15 cellular contexts compared by ENCODE assay signal in the genomic region with DNA sequence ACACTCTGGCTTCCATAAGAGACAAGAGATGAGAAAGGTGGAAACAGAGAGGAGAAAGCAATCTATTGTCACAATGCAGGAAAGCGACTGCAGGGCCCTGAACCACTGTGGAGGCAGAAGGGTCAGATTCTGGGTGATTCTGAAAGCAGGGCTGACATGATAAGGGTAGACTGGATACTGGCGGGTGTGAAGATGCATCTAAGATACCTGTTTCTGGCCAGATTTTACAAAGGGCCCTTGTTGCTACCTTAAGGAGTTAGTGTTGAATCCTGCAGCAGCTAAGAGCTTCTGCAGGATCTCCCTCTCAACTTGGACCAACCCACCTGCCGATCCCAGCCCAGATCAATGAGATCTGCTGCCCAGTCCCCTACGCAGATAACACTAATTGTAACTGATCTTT. TPM values are rescaled to one million over a fixed set of nuclear protein-coding genes. Genes with fewer than 3 reads are reported as not detected.
DNase-seq lines count a peak whose midpoint lies in the region; ATAC-seq and TF ChIP-seq lines count a peak whose summit lies in the region.
"Had no signal": no experiment of that assay in that cellular context is flagged by ENCODE, and none has a peak within 500 bp of the region (broad histone marks: within the 10 kb centered on the region; RNA-seq: fewer than 3 reads in every experiment).

No MANE protein-coding gene starts in this region.

- peaks cover 41% of the 10 kb centered on the region for H3K4me1 Mint-ChIP-seq in stimulated activated naive CD8-positive, alpha-beta T cell treated with anti-CD3 and anti-CD28 coated beads, Interleukin-15, Interleukin-2, amounts not matched to agents 100 ng/mL and 50 ng/mL, for 24 hours (ENCODE audit: low read depth)
- H3K4me1 Mint-ChIP-seq in activated B cell treated with CpG ODN at 0.5 μM for 24 hours: peaks cover 27% of the 10 kb centered on the region

- peak overlapping the region; percentile 95 for H3K27ac ChIP-seq in lower lobe of right lung

- TF ChIP-seq CTCF in activated B cell treated with CpG ODN at 0.5 μM for 24 hours (IDR thresholded peaks at IDR 0.05) (no peak), lower lobe of right lung (IDR thresholded peaks at IDR 0.05) (no peak)

- POLR2A ChIA-PET in activated B cell treated with CpG ODN at 0.5 μM for 24 hours (lab: Charles Lee): interaction anchor here (0.8 to 2.6 kb wide), 3 partner anchors 20 to 112 kb away, joined by 3 to 7 read pairs (median 7); partner anchors contain the start of gene ZNF263

- peak overlapping the region; percentile 86 for H3K4me3 Mint-ChIP-seq in stimulated activated naive CD8-positive, alpha-beta T cell treated with anti-CD3 and anti-CD28 coated beads, Interleukin-15, Interleukin-2, amounts not matched to agents 100 ng/mL and 50 ng/mL, for 24 hours
- peak overlapping the region; percentile 89 for H3K4me3 Mint-ChIP-seq in activated B cell treated with CpG ODN at 0.5 μM for 24 hours

- peaks cover 16% of the 10 kb centered on the region for H3K36me3 Mint-ChIP-seq in stimulated activated naive CD8-positive, alpha-beta T cell treated with anti-CD3 and anti-CD28 coated beads, Interleukin-15, Interleukin-2, amounts not matched to agents 100 ng/mL and 50 ng/mL, for 24 hours (ENCODE audit: low read depth)
- peaks cover 20% of the 10 kb centered on the region for H3K36me3 Mint-ChIP-seq in activated B cell treated with CpG ODN at 0.5 μM for 24 hours (ENCODE audit: low read depth)

- ATAC-seq in stimulated activated naive CD8-positive, alpha-beta T cell treated with anti-CD3 and anti-CD28 coated beads, Interleukin-15, Interleukin-2, amounts not matched to agents 100 U/mL and 50 U/mL, for 24 hours: no peak
- ATAC-seq in activated B cell treated with CpG ODN at 0.5 μM for 24 hours (ENCODE audit: low read depth) (no peak), lower lobe of right lung (no peak), GM21423 (IDR thresholded peaks at IDR 0.05; ENCODE audit: unreplicated experiment) (no peak), SK-N-SH treated with all-trans-retinoic acid at 6 μM for 48 hours (no peak), GM19324 (IDR thresholded peaks at IDR 0.05; ENCODE audit: low FRiP score, unreplicated experiment) (no peak)
- ATAC-seq: foreskin keratinocyte had no signal

- no peaks in the 10 kb centered on the region for H3K9me3 Mint-ChIP-seq in stimulated activated naive CD8-positive, alpha-beta T cell treated with anti-CD3 and anti-CD28 coated beads, Interleukin-15, Interleukin-2, amounts not matched to agents 100 ng/mL and 50 ng/mL, for 24 hours
- no peaks in the 10 kb centered on the region for H3K9me3 Mint-ChIP-seq in activated B cell treated with CpG ODN at 0.5 μM for 24 hours

- H3K27ac Mint-ChIP-seq in stimulated activated naive CD8-positive, alpha-beta T cell treated with anti-CD3 and anti-CD28 coated beads, Interleukin-15, Interleukin-2, amounts not matched to agents 100 ng/mL and 50 ng/mL, for 24 hours: peak overlapping the region; percentile 65
- H3K27ac Mint-ChIP-seq in activated B cell treated with CpG ODN at 0.5 μM for 24 hours: peak overlapping the region; percentile 75

- no peak for DNase-seq in stimulated activated naive CD8-positive, alpha-beta T cell treated with anti-CD3 and anti-CD28 coated beads, Interleukin-15, Interleukin-2, amounts not matched to agents 100 U/mL and 50 U/mL, for 24 hours
- DNase-seq in activated B cell treated with CpG ODN at 0.5 μM for 24 hours: no peak
- no peak for DNase-seq in lower lobe of right lung
- no peak for DNase-seq in SKM-1 treated with dmso at 0.1 percent for 144 hours (lab: John Stamatoyannopoulos, UW; ENCODE audit: unreplicated experiment)
- DNase-seq: anterior cingulate cortex; effector CD4-positive, alpha-beta T cell; foreskin keratinocyte; NCI-H1105 treated with DMSO at 0.1 percent for 48 hours; NCI-H446; stimulated activated CD4-positive, alpha-beta T cell treated with anti-CD3 and anti-CD28 coated beads, Interleukin-4, amount 100 ng/mL, for 24 hours had no signal

- CTCF ChIA-PET in activated B cell treated with CpG ODN at 0.5 μM for 24 hours (lab: Charles Lee): interaction anchor here (1.2 kb wide), 1 partner anchor 238 kb away, joined by 3 read pairs; the partner anchor contains the start of gene CLUAP1

- no peaks in the 10 kb centered on the region for H3K36me3 ChIP-seq in lower lobe of right lung

- H3K4me3 ChIP-seq in lower lobe of right lung: no peak overlapping the region

- H3K9me3 ChIP-seq in lower lobe of right lung: peaks cover 4% of the 10 kb centered on the region

- intact Hi-C loops in activated B cell treated with CpG ODN at 0.5 μM for 24 hours (cut with micrococcal nuclease): loop anchor here (10.0 kb wide), 1 partner anchor 108 kb away; no protein-coding TSS in a partner anchor
- intact Hi-C loops in lower lobe of right lung (cut with DNase I): no loop called here

- no peaks in the 10 kb centered on the region for H3K27me3 Mint-ChIP-seq in stimulated activated naive CD8-positive, alpha-beta T cell treated with anti-CD3 and anti-CD28 coated beads, Interleukin-15, Interleukin-2, amounts not matched to agents 100 ng/mL and 50 ng/mL, for 24 hours
- H3K27me3 Mint-ChIP-seq in activated B cell treated with CpG ODN at 0.5 μM for 24 hours: peaks cover 7% of the 10 kb centered on the region

- peaks cover 33% of the 10 kb centered on the region for H3K4me1 ChIP-seq in lower lobe of right lung
- H3K4me1 ChIP-seq: foreskin keratinocyte had no signal

- H3K27me3 ChIP-seq in lower lobe of right lung (ENCODE audit: low read depth): no peaks in the 10 kb centered on the region
- H3K27me3 ChIP-seq: foreskin keratinocyte, right atrium auricular region had no signal

TF ChIP-seq in SK-N-SH treated with all-trans-retinoic acid at 6 μM for 48 hours, 23 proteins besides CTCF, POLR2A, EP300 and RAD21 (continues in another document):
- TF ChIP-seq TCF4 (CRISPR knock-in tag; IDR thresholded peaks at IDR 0.05; ENCODE audit: borderline replicate concordance) (no peak), ISL1 (CRISPR knock-in tag; IDR thresholded peaks at IDR 0.05) (no peak), ZNF565 (CRISPR knock-in tag; conservative IDR thresholded peaks at IDR 0.05; ENCODE audit: low read depth) (no peak), TSHZ2 (CRISPR knock-in tag; IDR thresholded peaks at IDR 0.05) (no peak), ZFP30 (CRISPR knock-in tag; IDR thresholded peaks at IDR 0.05) (no peak), ZNF70 (CRISPR knock-in tag; IDR thresholded peaks at IDR 0.05) (no peak)
- TF ChIP-seq, protein P1, sequence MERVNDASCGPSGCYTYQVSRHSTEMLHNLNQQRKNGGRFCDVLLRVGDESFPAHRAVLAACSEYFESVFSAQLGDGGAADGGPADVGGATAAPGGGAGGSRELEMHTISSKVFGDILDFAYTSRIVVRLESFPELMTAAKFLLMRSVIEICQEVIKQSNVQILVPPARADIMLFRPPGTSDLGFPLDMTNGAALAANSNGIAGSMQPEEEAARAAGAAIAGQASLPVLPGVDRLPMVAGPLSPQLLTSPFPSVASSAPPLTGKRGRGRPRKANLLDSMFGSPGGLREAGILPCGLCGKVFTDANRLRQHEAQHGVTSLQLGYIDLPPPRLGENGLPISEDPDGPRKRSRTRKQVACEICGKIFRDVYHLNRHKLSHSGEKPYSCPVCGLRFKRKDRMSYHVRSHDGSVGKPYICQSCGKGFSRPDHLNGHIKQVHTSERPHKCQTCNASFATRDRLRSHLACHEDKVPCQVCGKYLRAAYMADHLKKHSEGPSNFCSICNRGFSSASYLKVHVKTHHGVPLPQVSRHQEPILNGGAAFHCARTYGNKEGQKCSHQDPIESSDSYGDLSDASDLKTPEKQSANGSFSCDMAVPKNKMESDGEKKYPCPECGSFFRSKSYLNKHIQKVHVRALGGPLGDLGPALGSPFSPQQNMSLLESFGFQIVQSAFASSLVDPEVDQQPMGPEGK (CRISPR knock-in tag; IDR thresholded peaks at IDR 0.05; ENCODE audit: borderline replicate concordance): no peak

RNA-seq across cellular contexts. Expression of gene MEFV, which starts 6.1 kb away (rescaled TPM):
- total RNA-seq in activated B cell treated with CpG ODN at 0.5 μM for 24 hours (not detected in 2 replicates), lower lobe of right lung (13.5 TPM)
- total RNA-seq: foreskin keratinocyte had no signal

RNA-seq across cellular contexts. Expression of gene ZNF263, which starts 20.8 kb away (rescaled TPM):
- total RNA-seq in activated B cell treated with CpG ODN at 0.5 μM for 24 hours (42.7 and 42.9 TPM in 2 replicates), lower lobe of right lung (23.2 TPM)

RNA-seq across cellular contexts. Expression of gene ZNF200, which starts 27.6 kb away (rescaled TPM):
- 13.6 and 15.1 TPM in 2 replicates for total RNA-seq in activated B cell treated with CpG ODN at 0.5 μM for 24 hours
- total RNA-seq in lower lobe of right lung: 12.0 TPM

RNA-seq across cellular contexts. Expression of gene TIGD7, which starts 42.7 kb away (rescaled TPM):
- total RNA-seq in activated B cell treated with CpG ODN at 0.5 μM for 24 hours: 6.7 and 11.0 TPM in 2 replicates
- total RNA-seq in lower lobe of right lung: 5.3 TPM

RNA-seq across cellular contexts. Expression of gene ZNF75A, which starts 42.8 kb away (rescaled TPM):
- total RNA-seq in activated B cell treated with CpG ODN at 0.5 μM for 24 hours (84.0 and 97.9 TPM in 2 replicates), lower lobe of right lung (32.4 TPM)

Comparison
In these comparisons a context has a peak if more than half of its experiments do, and no peak if none do; other contexts are left out.
1. RNA of gene MEFV, which starts 6.1 kb away (total RNA-seq): 13.5 TPM in lower lobe of right lung (single experiment); not detected in activated B cell treated with CpG ODN at 0.5 μM for 24 hours; every median in the first group is over 10 times any median in the second.